Comparison of ENCODE assay signal across 8 cellular contexts in genomic region chr10:52314822-52315552, GRCh38. TPM values are rescaled to one million over a fixed set of nuclear protein-coding genes. Genes with fewer than 3 reads are reported as not detected.
DNase-seq lines count a peak whose midpoint lies in the region; ATAC-seq lines count a peak whose summit lies in the region.

No MANE protein-coding gene starts in this region.

- H3K36me3 ChIP-seq in HAP-1 (replicated peaks) = no peaks in the 10 kb centered on the region
- H3K36me3 ChIP-seq in iPS-15b (ENCODE audit: control insufficient read depth, insufficient read depth, low read length) = no peaks in the 10 kb centered on the region

- peaks cover 17% of the 10 kb centered on the region for H3K27me3 ChIP-seq in HAP-1 (ENCODE audit: low read depth)
- H3K27me3 ChIP-seq in iPS-15b (ENCODE audit: control insufficient read depth, insufficient read depth, low read length) = peaks cover 77% of the 10 kb centered on the region

- H3K27ac ChIP-seq in skin epidermis = no peak overlapping the region

- H3K4me1 ChIP-seq in HAP-1 (peaks cover 5% of the 10 kb centered on the region; the same call in 1 of the 2 replicates), iPS-15b (ENCODE audit: control insufficient read depth, insufficient read depth, low read length) (peaks cover 2% of the 10 kb centered on the region)

- no peak overlapping the region for H3K9ac ChIP-seq in iPS-15b (ENCODE audit: low read depth, low read length)

- in situ Hi-C loops in HAP-1 (cut with MboI; ENCODE audit: low sequenced_read_pairs) = loop anchor here (5.0 to 25.0 kb wide), 3 partner anchors 172 to 422 kb away; no protein-coding TSS in a partner anchor

- H3K9me3 ChIP-seq in HAP-1 (no peaks in the 10 kb centered on the region), iPS-15b (ENCODE audit: control insufficient read depth, insufficient read depth, low read length) (no peaks in the 10 kb centered on the region)

- no peak overlapping the region for H3K27ac Mint-ChIP-seq in activated T-helper 17 cell treated with anti-CD3 and anti-CD28 coated beads, Interleukin-2, amount 50 U/mL, for 72 hours

- H3K36me3 Mint-ChIP-seq in activated T-helper 17 cell treated with anti-CD3 and anti-CD28 coated beads, Interleukin-2, amount 50 U/mL, for 72 hours (ENCODE audit: low read depth) = no peaks in the 10 kb centered on the region

- H3K4me3 ChIP-seq in HAP-1 = peak overlapping the region; percentile 43
- peak overlapping the region; percentile 66 for H3K4me3 ChIP-seq in iPS-15b (ENCODE audit: low read depth, low read length)
- peak overlapping the region in 6 of 7 experiments; percentile 22 to 50 (median 38) for H3K4me3 ChIP-seq in skin epidermis

- no peak for ATAC-seq in activated T-helper 17 cell treated with anti-CD3 and anti-CD28 coated beads, Interleukin-2, amount 50 U/mL, for 72 hours (replicated peaks)
- no peak for ATAC-seq in HG03378 (IDR thresholded peaks at IDR 0.05; ENCODE audit: unreplicated experiment)
- no peak for ATAC-seq in HG03565 (IDR thresholded peaks at IDR 0.05; ENCODE audit: unreplicated experiment)

- H3K9me3 Mint-ChIP-seq in activated T-helper 17 cell treated with anti-CD3 and anti-CD28 coated beads, Interleukin-2, amount 50 U/mL, for 72 hours = peaks cover 3% of the 10 kb centered on the region

- peaks cover 9% of the 10 kb centered on the region for H3K4me1 Mint-ChIP-seq in activated T-helper 17 cell treated with anti-CD3 and anti-CD28 coated beads, Interleukin-2, amount 50 U/mL, for 72 hours

- peak in 1 of 2 experiments; percentile 35 for DNase-seq in HAP-1 (ENCODE audit: low spot score in 2 of 2)
- DNase-seq in T-helper 9 cell = no peak
- DNase-seq in activated naive CD4-positive, alpha-beta T cell (lab: John Stamatoyannopoulos, UW) = no peak

- peaks cover 44% of the 10 kb centered on the region for H3K27me3 Mint-ChIP-seq in activated T-helper 17 cell treated with anti-CD3 and anti-CD28 coated beads, Interleukin-2, amount 50 U/mL, for 72 hours

- H3K4me3 Mint-ChIP-seq in activated T-helper 17 cell treated with anti-CD3 and anti-CD28 coated beads, Interleukin-2, amount 50 U/mL, for 72 hours = peak overlapping the region; percentile 37

RNA-seq across cellular contexts. Expression of gene DKK1, which starts 0.9 kb away (rescaled TPM):
- total RNA-seq in activated T-helper 17 cell treated with anti-CD3 and anti-CD28 coated beads, Interleukin-2, amount 50 U/mL, for 72 hours = not detected
